In the genomic region with DNA sequence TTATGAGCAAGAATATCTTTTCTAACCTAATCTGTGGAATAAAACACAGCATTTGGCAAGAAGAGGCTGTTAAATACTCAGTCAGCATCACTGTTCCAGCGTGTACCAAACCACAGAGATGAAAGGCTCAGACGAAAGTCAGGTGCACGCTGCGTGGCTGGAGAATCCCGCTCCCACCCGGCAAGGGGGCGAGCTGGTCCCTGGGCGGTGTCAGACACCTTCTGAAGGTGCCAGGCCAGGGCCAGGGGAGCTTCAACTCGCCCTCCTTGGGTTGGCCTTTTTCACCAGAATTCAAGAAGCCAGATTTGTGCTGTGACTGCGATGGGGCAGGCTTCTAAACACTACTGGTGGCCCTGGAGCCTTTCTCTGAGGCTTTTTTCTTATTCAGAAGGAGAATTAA, we compare ENCODE assay signal across 26 cellular contexts.
"Had no signal": no experiment of that assay in that cellular context is flagged by ENCODE, and none has a peak within 500 bp of the region (broad histone marks: within the 10 kb centered on the region; RNA-seq: fewer than 3 reads in every experiment).

No MANE protein-coding gene starts in this region.

- ATAC-seq: activated T-helper 17 cell treated with anti-CD3 and anti-CD28 coated beads, Interleukin-2, amount 50 U/mL, for 72 hours; left ventricle myocardium superior; right lobe of liver; stimulated activated memory B cell treated with anti-CD40 and anti-IgM and Interleukin-4, amounts not matched to agents 10 μg/mL and 1 μg/mL and 100 μg/mL, for 72 hours; stimulated activated naive CD8-positive, alpha-beta T cell treated with anti-CD3 and anti-CD28 coated beads, Interleukin-15, amount 100 ng/mL, for 72 hours had no signal

- DNase-seq: activated CD4-positive, alpha-beta T cell treated with anti-CD3 and anti-CD28 coated beads for 4 hours; activated CD4-positive, alpha-beta T cell treated with anti-CD3 and anti-CD28 coated beads, Interleukin-2, amount 50 U/mL, for 48 hours; activated CD4-positive, CD25-positive, alpha-beta regulatory T cell; activated CD8-positive, alpha-beta memory T cell treated with anti-CD3 and anti-CD28 coated beads, Interleukin-2, amount 50 U/mL, for 4 hours; activated gamma-delta T cell treated with Interleukin-2 at 50 U/mL for 16 hours; activated naive CD4-positive, alpha-beta T cell treated with anti-CD3 and anti-CD28 coated beads, Interleukin-2, amount 50 U/mL, for 16 hours; activated T-cell treated with anti-CD3 and anti-CD28 coated beads, Interleukin-2, amount 50 U/mL, for 1 hour; amniotic stem cell; brain microvascular endothelial cell; dermis blood vessel endothelial cell; effector CD8-positive, alpha-beta T cell; esophagus squamous epithelium; foreskin melanocyte; left ventricle myocardium superior; mammary epithelial cell; nephron progenitor cell; right lobe of liver; small intestine; stimulated activated CD4-positive, alpha-beta T cell treated with anti-CD3 and anti-CD28 coated beads, Interleukin-4, amount 100 ng/mL, for 4 hours; stimulated activated CD8-positive, alpha-beta memory T cell treated with anti-CD3 and anti-CD28 coated beads, Interleukin-4, amount 100 ng/mL, for 48 hours; stimulated activated naive CD8-positive, alpha-beta T cell treated with anti-CD3 and anti-CD28 coated beads, Interleukin-15, amount 100 ng/mL, for 72 hours had no signal

- H3K4me3 ChIP-seq: esophagus squamous epithelium, right lobe of liver, tibial artery had no signal

- H3K27ac ChIP-seq: brain microvascular endothelial cell, epithelial cell of prostate, esophagus squamous epithelium, neutrophil, right lobe of liver, tibial artery had no signal

- H3K4me1 ChIP-seq: right lobe of liver had no signal

- H3K9me3 ChIP-seq: esophagus squamous epithelium, neutrophil, right lobe of liver, tibial artery had no signal

- H3K27me3 ChIP-seq: brain microvascular endothelial cell, esophagus squamous epithelium, neutrophil, right lobe of liver, tibial artery had no signal
